ENCODE assay signal across 8 cellular contexts in the genomic region with DNA sequence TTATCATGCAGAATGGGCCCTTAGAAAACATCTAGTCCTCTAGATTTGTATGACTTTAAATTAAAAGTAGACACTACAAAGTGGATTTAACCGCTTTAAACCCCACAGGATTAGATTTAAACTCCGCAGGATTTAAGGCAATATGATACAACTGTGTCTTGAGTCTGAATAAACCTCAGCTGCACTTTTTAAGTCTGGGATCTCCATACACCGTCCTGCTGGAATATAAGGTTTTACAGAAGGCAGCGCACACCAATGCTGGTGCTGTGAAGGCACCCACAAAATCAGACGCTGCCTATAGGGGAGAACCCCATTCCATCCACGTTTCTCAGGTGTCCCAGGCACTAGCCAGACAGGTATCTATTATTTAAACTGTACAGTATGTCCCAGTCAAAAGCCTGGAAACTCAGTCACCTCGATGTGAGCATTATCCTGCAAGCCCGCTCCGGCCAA. TPM values are rescaled to one million over a fixed set of nuclear protein-coding genes. Genes with fewer than 3 reads are reported as not detected.
DNase-seq lines count a peak whose midpoint lies in the region; ATAC-seq, FAIRE-seq and TF ChIP-seq lines count a peak whose summit lies in the region.

No MANE protein-coding gene starts in this region.

- peaks cover 0 to 2% of the 10 kb centered on the region in 2 donors for H3K36me3 ChIP-seq in small intestine (ENCODE audit: control insufficient read depth in 2 of 2, insufficient read depth in 2 of 2, low read length in 2 of 2)

- H3K36me3 Mint-ChIP-seq in activated CD8-positive, alpha-beta T cell treated with anti-CD3 and anti-CD28 coated beads for 36 hours (ENCODE audit: low read depth), result no peaks in the 10 kb centered on the region

- peaks cover 16% of the 10 kb centered on the region for H3K4me1 Mint-ChIP-seq in activated CD8-positive, alpha-beta T cell treated with anti-CD3 and anti-CD28 coated beads for 36 hours (ENCODE audit: low read depth)

- H3K27me3 Mint-ChIP-seq in activated CD8-positive, alpha-beta T cell treated with anti-CD3 and anti-CD28 coated beads for 36 hours, result no peaks in the 10 kb centered on the region

- H3K27ac ChIP-seq in small intestine (ENCODE audit: low read depth in 1 of 2, low read length in 1 of 2), result peak overlapping the region; percentile 60 to 75

- POLR2A ChIA-PET in activated CD8-positive, alpha-beta T cell treated with anti-CD3 and anti-CD28 coated beads for 36 hours (lab: Charles Lee), result interaction anchor here (0.6 kb wide), 1 partner anchor 69 kb away, joined by 3 read pairs; no protein-coding TSS in a partner anchor

- H3K9me3 ChIP-seq in small intestine (ENCODE audit: control insufficient read depth, low read depth), result no peaks in the 10 kb centered on the region

- H3K4me1 ChIP-seq in small intestine (ENCODE audit: control insufficient read depth in 2 of 2, insufficient read depth in 1 of 2, low read depth in 1 of 2, low read length in 1 of 2), result peaks cover 0 to 2% of the 10 kb centered on the region in 2 donors

- peak overlapping the region; percentile 84 for H3K4me3 Mint-ChIP-seq in activated CD8-positive, alpha-beta T cell treated with anti-CD3 and anti-CD28 coated beads for 36 hours

- CTCF ChIA-PET in activated CD8-positive, alpha-beta T cell treated with anti-CD3 and anti-CD28 coated beads for 36 hours (lab: Charles Lee), result interaction anchor here (1.6 kb wide), 1 partner anchor 19 kb away, joined by 4 read pairs; no protein-coding TSS in a partner anchor

- FAIRE-seq in small intestine (lab: Jason Lieb, UNC), result no peak

- peak overlapping the region; percentile 32 for H3K27ac Mint-ChIP-seq in activated CD8-positive, alpha-beta T cell treated with anti-CD3 and anti-CD28 coated beads for 36 hours

- intact Hi-C loops in activated CD8-positive, alpha-beta T cell treated with anti-CD3 and anti-CD28 coated beads for 36 hours (cut with micrococcal nuclease), result no loop called here

- no peak for ATAC-seq in activated CD8-positive, alpha-beta T cell treated with anti-CD3 and anti-CD28 coated beads for 36 hours
- no peak for ATAC-seq in HG03280 (IDR thresholded peaks at IDR 0.05; ENCODE audit: unreplicated experiment)

- TF ChIP-seq CTCF in activated CD8-positive, alpha-beta T cell treated with anti-CD3 and anti-CD28 coated beads for 36 hours (IDR thresholded peaks at IDR 0.05), result no peak

- no peaks in the 10 kb centered on the region for H3K9me3 Mint-ChIP-seq in activated CD8-positive, alpha-beta T cell treated with anti-CD3 and anti-CD28 coated beads for 36 hours

- DNase-seq in NCI-H524 (lab: John Stamatoyannopoulos, UW), result peak; percentile 24 to 61
- DNase-seq in NCI-H524 treated with DMSO at 0.1 percent for 48 hours (lab: John Stamatoyannopoulos, UW), result no peak
- no peak for DNase-seq in activated CD8-positive, alpha-beta T cell treated with anti-CD3 and anti-CD28 coated beads for 36 hours
- peak; percentile 7 to 47 for DNase-seq in hippocampal formation (lab: John Stamatoyannopoulos, UW)
- DNase-seq in small intestine, result peak; percentile 43
- no peak for DNase-seq in GOT3 (lab: John Stamatoyannopoulos, UW)
- no peak for DNase-seq in GM19238 (ENCODE audit: insufficient read length, low spot score)

- H3K27me3 ChIP-seq in small intestine (ENCODE audit: control insufficient read depth in 2 of 2, insufficient read depth in 2 of 2, low read length in 2 of 2), result no peaks in the 10 kb centered on the region

- 5 to 17% (median 12%) methylated on average over 9 of the region's 9 CpGs for WGBS in small intestine, 3 donors

- H3K4me3 ChIP-seq in small intestine (ENCODE audit: low read depth in 1 of 2, low read length in 2 of 2), result peak overlapping the region; percentile 53 to 95

RNA-seq across cellular contexts. Expression of a gene that starts 0.8 kb away (rescaled TPM):
- total RNA-seq in activated CD8-positive, alpha-beta T cell treated with anti-CD3 and anti-CD28 coated beads for 36 hours, result 1 to 10 TPM; 6.3 to 8.9 TPM
- polyA plus RNA-seq in small intestine, result 10 to 100 TPM; 29.7 to 45.6 (median 30.4) TPM

Comparison
In these comparisons a context has a peak if more than half of its experiments do, and no peak if none do; other contexts are left out.
1. DNase-seq: peak in NCI-H524 (2 of 2), hippocampal formation (2 of 2) and small intestine (single experiment); none in NCI-H524 treated with DMSO at 0.1 percent for 48 hours (single experiment), activated CD8-positive, alpha-beta T cell treated with anti-CD3 and anti-CD28 coated beads for 36 hours (single experiment), GOT3 (single experiment) and GM19238 (single experiment).